1 cellular context compared by ENCODE assay signal in genomic region chr1:149927535-149928387, GRCh38.
A peak's percentile ranks its signal among the peaks of the same experiment; 100 is the strongest.
TF ChIP-seq lines count a peak whose summit lies in the region.

TSS of gene SF3B4 (minus strand) at chr1:149927803. CDS start at chr1:149927759, 44 bp downstream.

TF ChIP-seq in GM12878, 131 proteins besides CTCF, POLR2A, EP300 and RAD21 (continued from another document):
- peak; percentile 20 for TF ChIP-seq RELA (IDR thresholded peaks at IDR 0.05; ENCODE audit: borderline replicate concordance, partially characterized antibody)
